ENCODE assay signal across 29 cellular contexts in genomic region chr15:52976050-52976449, GRCh38.
"Had no signal": no experiment of that assay in that cellular context is flagged by ENCODE, and none has a peak within 500 bp of the region (broad histone marks: within the 10 kb centered on the region; RNA-seq: fewer than 3 reads in every experiment).

No MANE protein-coding gene starts in this region.

- H3K27ac ChIP-seq: colonic mucosa, esophagus muscularis mucosa, foreskin keratinocyte, gastroesophageal sphincter, heart left ventricle, neutrophil, parathyroid adenoma, prostate gland, skin epidermis, spleen, thyroid gland had no signal

- DNase-seq: colonic mucosa; effector CD8-positive, alpha-beta T cell; foreskin keratinocyte; heart left ventricle; hypothalamus; immature natural killer cell; islet precursor cell; kidney glomerular epithelial cell; left colon; mesenchymal stem cell; mucosa of descending colon; naive B cell; right cardiac atrium; spleen; stimulated activated naive CD4-positive, alpha-beta T cell; stimulated activated naive CD8-positive, alpha-beta T cell treated with anti-CD3 and anti-CD28 coated beads, Interleukin-15, amount 100 ng/mL, for 72 hours; thyroid gland; trophoblast cell had no signal

- H3K4me3 ChIP-seq: colonic mucosa, esophagus muscularis mucosa, gastroesophageal sphincter, heart left ventricle, mucosa of descending colon, prostate gland, skin epidermis, spleen, thyroid gland had no signal

- H3K79me2 ChIP-seq: parathyroid adenoma had no signal

- H3K9ac ChIP-seq: parathyroid adenoma had no signal

- H3K36me3 Mint-ChIP-seq: immature natural killer cell; mesothelial cell of epicardium; naive B cell; natural killer cell treated with Interleukin-12 subunit alpha and Interleukin-12 subunit beta and Interleukin-15 and Interleukin-18, amount 100 ng/mL, for 72 hours had no signal

- H3K4me1 ChIP-seq: colonic mucosa, esophagus muscularis mucosa, foreskin keratinocyte, gastroesophageal sphincter, heart left ventricle, parathyroid adenoma, prostate gland, spleen, thyroid gland had no signal

- H3K9me3 ChIP-seq: colonic mucosa, esophagus muscularis mucosa, gastroesophageal sphincter, heart left ventricle, mucosa of descending colon, neutrophil, prostate gland, spleen, thyroid gland had no signal

- ATAC-seq: foreskin keratinocyte; gastroesophageal sphincter; heart left ventricle; left colon; mucosa of descending colon; natural killer cell treated with Interleukin-12 subunit alpha and Interleukin-12 subunit beta and Interleukin-15 and Interleukin-18, amount 100 ng/mL, for 72 hours; right cardiac atrium; stimulated activated naive CD8-positive, alpha-beta T cell treated with anti-CD3 and anti-CD28 coated beads, Interleukin-15, amount 100 ng/mL, for 72 hours had no signal

- H3K4me1 Mint-ChIP-seq: immature natural killer cell; mesothelial cell of epicardium; stimulated activated naive CD8-positive, alpha-beta T cell treated with anti-CD3 and anti-CD28 coated beads, Interleukin-15, amount 100 ng/mL, for 72 hours had no signal

- H3K4me3 Mint-ChIP-seq: dendritic cell treated with granulocyte-macrophage colony-stimulating factor and Interleukin-4, amounts not matched to agents 40 ng/mL and 50 ng/mL, for 4 days; immature natural killer cell; mesothelial cell of epicardium; naive B cell; natural killer cell treated with Interleukin-12 subunit alpha and Interleukin-12 subunit beta and Interleukin-15 and Interleukin-18, amount 100 ng/mL, for 72 hours; neural crest cell; stimulated activated naive CD8-positive, alpha-beta T cell treated with anti-CD3 and anti-CD28 coated beads, Interleukin-15, amount 100 ng/mL, for 72 hours had no signal

- FAIRE-seq: endothelial cell of umbilical vein had no signal

- H3K27ac Mint-ChIP-seq: dendritic cell treated with granulocyte-macrophage colony-stimulating factor and Interleukin-4, amounts not matched to agents 40 ng/mL and 50 ng/mL, for 4 days; immature natural killer cell; mesothelial cell of epicardium; naive B cell; natural killer cell treated with Interleukin-12 subunit alpha and Interleukin-12 subunit beta and Interleukin-15 and Interleukin-18, amount 100 ng/mL, for 72 hours; stimulated activated naive CD8-positive, alpha-beta T cell treated with anti-CD3 and anti-CD28 coated beads, Interleukin-15, amount 100 ng/mL, for 72 hours had no signal

- H2AFZ ChIP-seq: parathyroid adenoma had no signal

- H3K36me3 ChIP-seq: colonic mucosa, esophagus muscularis mucosa, gastroesophageal sphincter, heart left ventricle, neutrophil, prostate gland, spleen, thyroid gland had no signal

- H3K9me3 Mint-ChIP-seq: dendritic cell treated with granulocyte-macrophage colony-stimulating factor and Interleukin-4, amounts not matched to agents 40 ng/mL and 50 ng/mL, for 4 days; mesothelial cell of epicardium; natural killer cell treated with Interleukin-12 subunit alpha and Interleukin-12 subunit beta and Interleukin-15 and Interleukin-18, amount 100 ng/mL, for 72 hours; neural crest cell; stimulated activated naive CD8-positive, alpha-beta T cell treated with anti-CD3 and anti-CD28 coated beads, Interleukin-15, amount 100 ng/mL, for 72 hours had no signal

- H3K27me3 ChIP-seq: colonic mucosa, foreskin keratinocyte, heart left ventricle, neutrophil, thyroid gland had no signal
